28 cellular contexts compared by ENCODE assay signal in the genomic region with DNA sequence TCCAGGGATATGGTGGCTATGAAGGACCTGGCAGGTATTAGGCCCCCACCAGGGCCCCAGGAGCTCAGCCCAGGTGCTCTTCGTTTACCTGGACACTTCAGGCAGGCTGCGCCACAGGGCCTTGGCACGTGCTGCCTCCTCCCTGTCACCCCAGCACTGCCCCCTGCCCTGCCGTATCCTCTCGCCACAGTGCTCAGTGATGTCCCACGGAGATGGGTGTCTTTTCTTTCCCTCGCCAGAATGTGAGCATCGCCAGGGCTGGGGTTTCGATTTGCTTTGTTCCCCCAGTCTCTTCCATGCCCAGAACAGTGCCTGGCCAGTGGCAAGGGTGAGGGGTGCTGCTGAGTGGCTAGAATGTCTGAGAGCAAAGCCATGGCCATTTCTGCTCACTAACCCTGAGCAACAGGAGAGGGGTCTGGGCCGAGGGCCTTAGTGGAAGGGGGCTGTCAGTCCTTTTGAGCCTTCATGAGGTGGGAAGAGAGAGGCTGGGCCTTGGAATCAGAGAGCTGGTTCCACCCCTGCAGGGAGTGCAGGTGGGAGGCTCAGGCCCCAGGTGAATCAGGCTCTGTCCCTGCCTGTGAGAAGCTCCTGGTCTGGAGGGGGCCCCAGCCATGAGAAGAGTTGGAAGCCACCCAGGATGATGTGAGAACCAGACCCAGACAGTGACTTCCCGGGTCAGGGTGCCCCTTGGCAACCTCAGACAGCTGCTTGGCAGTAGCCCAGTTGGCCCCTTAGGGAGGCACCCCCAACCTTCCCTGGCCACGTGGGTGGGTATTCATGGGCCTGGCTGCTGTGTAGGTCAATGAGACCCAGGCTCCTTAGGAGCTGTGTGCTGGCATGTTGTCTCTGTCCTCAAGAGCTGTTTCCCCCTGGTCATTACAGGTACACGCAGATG.
DNase-seq lines count a peak whose midpoint lies in the region; ATAC-seq and TF ChIP-seq lines count a peak whose summit lies in the region.
"Had no signal": no experiment of that assay in that cellular context is flagged by ENCODE, and none has a peak within 500 bp of the region (broad histone marks: within the 10 kb centered on the region; RNA-seq: fewer than 3 reads in every experiment).

No MANE protein-coding gene starts in this region.

- TF ChIP-seq POLR2A in vagina (IDR thresholded peaks at IDR 0.05), result no peak

- peaks cover 20% of the 10 kb centered on the region for H3K4me1 ChIP-seq in vagina
- H3K4me1 ChIP-seq: uterus had no signal

- H3K27ac Mint-ChIP-seq in stimulated activated naive CD8-positive, alpha-beta T cell treated with anti-CD3 and anti-CD28 coated beads, Interleukin-15, amount 100 ng/mL, for 72 hours, result no peak overlapping the region
- H3K27ac Mint-ChIP-seq in osteocyte (ENCODE audit: unreplicated experiment), result no peak overlapping the region
- H3K27ac Mint-ChIP-seq: T-helper 1 cell treated with Interleukin-12 subunit alpha and Interleukin-12 subunit beta and Interleukin-4 antibody, amounts not matched to agents 30 μg/mL and 1 μg/mL, for 36 hours had no signal

- H3K27me3 Mint-ChIP-seq in stimulated activated naive CD8-positive, alpha-beta T cell treated with anti-CD3 and anti-CD28 coated beads, Interleukin-15, amount 100 ng/mL, for 72 hours, result peaks cover 16% of the 10 kb centered on the region
- H3K27me3 Mint-ChIP-seq in osteocyte (ENCODE audit: unreplicated experiment), result peaks cover 5% of the 10 kb centered on the region

- no peak overlapping the region for H3K4me3 ChIP-seq in vagina
- H3K4me3 ChIP-seq: heart left ventricle, left lung, SJSA1, uterus had no signal

- DNase-seq in stimulated activated naive CD8-positive, alpha-beta T cell treated with anti-CD3 and anti-CD28 coated beads, Interleukin-15, amount 100 ng/mL, for 72 hours, result no peak
- DNase-seq in stimulated activated naive CD8-positive, alpha-beta T cell treated with anti-CD3 and anti-CD28 coated beads, Interleukin-15, Interleukin-2, amounts not matched to agents 100 U/mL and 50 U/mL, for 24 hours, result no peak
- DNase-seq in ecto neural progenitor cell (ENCODE audit: low spot score) (peak; percentile 42), osteocyte (ENCODE audit: extremely low spot score, unreplicated experiment) (peak; percentile 75), vagina (ENCODE audit: extremely low spot score in 2 of 2) (peak; percentile 67 to 83), UCSD-AML1 (lab: John Stamatoyannopoulos, UW; ENCODE audit: unreplicated experiment) (no peak), NCI-H69 (lab: John Stamatoyannopoulos, UW) (no peak)
- DNase-seq in activated naive CD4-positive, alpha-beta T cell treated with anti-CD3 and anti-CD28 coated beads, Interleukin-2, amount 50 U/mL, for 16 hours, result no peak
- DNase-seq: ACHN; activated CD4-positive, alpha-beta T cell treated with anti-CD3 and anti-CD28 coated beads, Interleukin-2, amount 50 U/mL, for 1 hour; activated naive CD4-positive, alpha-beta T cell treated with Interleukin-2 at 50 U/mL for 16 hours; C1 segment of cervical spinal cord; caudate nucleus; EL; MM.1S; NCI-H1436; NCI-H2107; NCI-H510A treated with DMSO at 0.1 percent for 48 hours; nephron progenitor cell; NK-92 treated with Interleukin-12 subunit alpha and Interleukin-12 subunit beta, amount 100 ng/mL, for 24 hours; stimulated activated CD4-positive, alpha-beta T cell treated with anti-CD3 and anti-CD28 coated beads, Interleukin-2, amount 100 ng/mL, for 24 hours; stimulated activated naive CD4-positive, alpha-beta T cell treated with Interleukin-2 at 50 U/mL for 16 hours had no signal

- H3K36me3 ChIP-seq in vagina, result no peaks in the 10 kb centered on the region
- H3K36me3 ChIP-seq: heart left ventricle, left lung, SJSA1, uterus had no signal

- no peaks in the 10 kb centered on the region for H3K27me3 ChIP-seq in vagina
- H3K27me3 ChIP-seq: heart left ventricle, left lung, SJSA1, uterus had no signal

- H3K36me3 Mint-ChIP-seq in osteocyte (ENCODE audit: unreplicated experiment), result no peaks in the 10 kb centered on the region

- H3K4me3 Mint-ChIP-seq in stimulated activated naive CD8-positive, alpha-beta T cell treated with anti-CD3 and anti-CD28 coated beads, Interleukin-15, amount 100 ng/mL, for 72 hours, result no peak overlapping the region
- no peak overlapping the region for H3K4me3 Mint-ChIP-seq in osteocyte (ENCODE audit: unreplicated experiment)
- H3K4me3 Mint-ChIP-seq: nephron progenitor cell; T-helper 1 cell treated with Interleukin-12 subunit alpha and Interleukin-12 subunit beta and Interleukin-4 antibody, amounts not matched to agents 30 μg/mL and 1 μg/mL, for 36 hours had no signal

- H3K9me3 ChIP-seq in vagina, result no peaks in the 10 kb centered on the region
- H3K9me3 ChIP-seq: heart left ventricle, left lung, SJSA1, uterus had no signal

- no peaks in the 10 kb centered on the region for H3K9me3 Mint-ChIP-seq in stimulated activated naive CD8-positive, alpha-beta T cell treated with anti-CD3 and anti-CD28 coated beads, Interleukin-15, amount 100 ng/mL, for 72 hours
- H3K9me3 Mint-ChIP-seq in osteocyte (ENCODE audit: unreplicated experiment), result no peaks in the 10 kb centered on the region
- H3K9me3 Mint-ChIP-seq: nephron progenitor cell; T-helper 1 cell treated with Interleukin-12 subunit alpha and Interleukin-12 subunit beta and Interleukin-4 antibody, amounts not matched to agents 30 μg/mL and 1 μg/mL, for 36 hours had no signal

- H3K27ac ChIP-seq in vagina, result no peak overlapping the region
- H3K27ac ChIP-seq: heart left ventricle, left lung, SJSA1, uterus had no signal

- peak; percentile 6 for ATAC-seq in stimulated activated naive CD8-positive, alpha-beta T cell treated with anti-CD3 and anti-CD28 coated beads, Interleukin-15, amount 100 ng/mL, for 72 hours
- no peak for ATAC-seq in stimulated activated naive CD8-positive, alpha-beta T cell treated with anti-CD3 and anti-CD28 coated beads, Interleukin-15, Interleukin-2, amounts not matched to agents 100 U/mL and 50 U/mL, for 24 hours
- ATAC-seq: left lung, Panc1 had no signal

- no peaks in the 10 kb centered on the region for H3K4me1 Mint-ChIP-seq in stimulated activated naive CD8-positive, alpha-beta T cell treated with anti-CD3 and anti-CD28 coated beads, Interleukin-15, amount 100 ng/mL, for 72 hours
- H3K4me1 Mint-ChIP-seq in osteocyte (ENCODE audit: unreplicated experiment), result peaks cover 8% of the 10 kb centered on the region

- intact Hi-C loops in vagina (cut with DNase I), result no loop called here

- no peak for TF ChIP-seq CTCF in osteocyte (IDR thresholded peaks at IDR 0.05)
- TF ChIP-seq CTCF in vagina (IDR thresholded peaks at IDR 0.05), result no peak

Comparison
In these comparisons a context has a peak if more than half of its experiments do, and no peak if none do; other contexts are left out.
1. DNase-seq: peak in ecto neural progenitor cell (single experiment), osteocyte (single experiment) and vagina (2 of 2); none in stimulated activated naive CD8-positive, alpha-beta T cell treated with anti-CD3 and anti-CD28 coated beads, Interleukin-15, amount 100 ng/mL, for 72 hours (0 of 2), stimulated activated naive CD8-positive, alpha-beta T cell treated with anti-CD3 and anti-CD28 coated beads, Interleukin-15, Interleukin-2, amounts not matched to agents 100 U/mL and 50 U/mL, for 24 hours (single experiment), activated naive CD4-positive, alpha-beta T cell treated with anti-CD3 and anti-CD28 coated beads, Interleukin-2, amount 50 U/mL, for 16 hours (single experiment), UCSD-AML1 (single experiment) and NCI-H69 (single experiment).